In genomic region chr4:71814433-71814832, GRCh38 we compare ENCODE assay signal across 1 cellular context.
TF ChIP-seq lines count a peak whose summit lies in the region.

No MANE protein-coding gene starts in this region.

TF ChIP-seq in HepG2, 621 proteins besides CTCF, POLR2A, EP300 and RAD21:
- TF ChIP-seq GLMP (CRISPR knock-in tag; IDR thresholded peaks at IDR 0.05; ENCODE audit: borderline replicate concordance) (no peak), ZNF761 (CRISPR knock-in tag; conservative IDR thresholded peaks at IDR 0.05) (no peak), NONO (IDR thresholded peaks at IDR 0.05) (no peak), NONO (CRISPR knock-in tag; conservative IDR thresholded peaks at IDR 0.05) (no peak), TARDBP (CRISPR knock-in tag; IDR thresholded peaks at IDR 0.05) (no peak), KLF16 (CRISPR knock-in tag; IDR thresholded peaks at IDR 0.05) (no peak), ZNF691 (CRISPR knock-in tag; IDR thresholded peaks at IDR 0.05; ENCODE audit: borderline replicate concordance, low read depth) (no peak), PLSCR1 (CRISPR knock-in tag; IDR thresholded peaks at IDR 0.05; ENCODE audit: borderline replicate concordance) (no peak), REST (IDR thresholded peaks at IDR 0.05; ENCODE audit: borderline replicate concordance in 1 of 2, low read depth in 1 of 2, low read length in 2 of 2) (peak; percentile 41 to 88)
